7 cellular contexts compared by ENCODE assay signal in genomic region chr12:122875590-122876220, GRCh38. TPM values are rescaled to one million over a fixed set of nuclear protein-coding genes. Genes with fewer than 3 reads are reported as not detected.
DNase-seq lines count a peak whose midpoint lies in the region; ATAC-seq and TF ChIP-seq lines count a peak whose summit lies in the region.

No MANE protein-coding gene starts in this region.

- H3K36me3 Mint-ChIP-seq in HFFc6 (ENCODE audit: low read depth): no peaks in the 10 kb centered on the region

- H3K4me3 Mint-ChIP-seq in HFFc6: no peak overlapping the region

- no peaks in the 10 kb centered on the region; the same call in 1 of the 2 replicates for H3K27me3 Mint-ChIP-seq in HFFc6 (ENCODE audit: insufficient read depth)

- peak overlapping the region; percentile 3 to 11; a peak in 3 of 4 replicates for H3K27ac ChIP-seq in SK-N-SH (ENCODE audit: low read depth in 2 of 2, low read length in 1 of 2)

- no peak for TF ChIP-seq EP300 in SK-N-SH (IDR thresholded peaks at IDR 0.05; ENCODE audit: borderline replicate concordance in 1 of 2, low read depth in 1 of 2, low read length in 1 of 2)

- WGBS in SK-N-SH (ENCODE audit: low lambda C conversion rate): 88% methylated on average over 7 of the region's 7 CpGs

- peak overlapping the region; percentile 79 for H3K27ac Mint-ChIP-seq in HFFc6

- no peak overlapping the region for H3K4me3 ChIP-seq in SK-N-SH (ENCODE audit: low read depth in 2 of 2, low read length in 1 of 2)

- TF ChIP-seq CTCF in HFFc6 (IDR thresholded peaks at IDR 0.05) (no peak), SK-N-SH (IDR thresholded peaks at IDR 0.05) (no peak), omental fat pad (IDR thresholded peaks at IDR 0.05) (no peak)

- peaks cover 17% of the 10 kb centered on the region for H4K20me1 ChIP-seq in SK-N-SH (ENCODE audit: insufficient read depth)

- POLR2A ChIA-PET in SK-N-SH (lab: Yijun Ruan, JAX): no interaction called here

- CTCF ChIA-PET in SK-N-SH (lab: Yijun Ruan, JAX): interaction anchor here (0.7 to 1.8 kb wide), 2 partner anchors 10 to 23 kb away, joined by 3 to 5 read pairs; no protein-coding TSS in a partner anchor

- no peak overlapping the region for H2AFZ ChIP-seq in SK-N-SH (ENCODE audit: low read depth)

- peaks cover 5% of the 10 kb centered on the region for H3F3A ChIP-seq in SK-N-SH (replicated peaks; ENCODE audit: insufficient read depth)

- no peak overlapping the region for H3K9ac ChIP-seq in SK-N-SH

- H3K27me3 ChIP-seq in SK-N-SH (ENCODE audit: insufficient read depth): no peaks in the 10 kb centered on the region

- DNase-seq in HFFc6: no peak
- peak; percentile 52 for DNase-seq in SK-N-SH
- DNase-seq in pons (ENCODE audit: low spot score): peak; percentile 69
- no peak for DNase-seq in HCEC 1CT
- DNase-seq in omental fat pad (ENCODE audit: low spot score): no peak
- no peak for DNase-seq in germinal center (ENCODE audit: low spot score)

- no peak overlapping the region for H3K4me2 ChIP-seq in SK-N-SH

- TF ChIP-seq RAD21 in SK-N-SH (IDR thresholded peaks at IDR 0.05; ENCODE audit: low read length): no peak

- peaks cover 93% of the 10 kb centered on the region for H3K79me2 ChIP-seq in SK-N-SH (ENCODE audit: insufficient read depth)

- peaks cover 75% of the 10 kb centered on the region for H3K4me1 Mint-ChIP-seq in HFFc6 (ENCODE audit: low read depth)

- H3K4me1 ChIP-seq in SK-N-SH (ENCODE audit: control insufficient read depth in 1 of 2, insufficient read depth in 2 of 2, low read depth in 1 of 2, low read length in 1 of 2): peaks cover 25 to 37% of the 10 kb centered on the region in 2 experiments; a peak in 3 of 4 replicates

- no peaks in the 10 kb centered on the region for H3K36me3 ChIP-seq in SK-N-SH (replicated peaks in 1 of 2; ENCODE audit: control insufficient read depth in 1 of 2, insufficient read depth in 2 of 2, low read length in 1 of 2)

- no peaks in the 10 kb centered on the region for H3K9me3 Mint-ChIP-seq in HFFc6

- no peaks in the 10 kb centered on the region for H3K9me3 ChIP-seq in SK-N-SH

- ATAC-seq in GM18873 (IDR thresholded peaks at IDR 0.05; ENCODE audit: low FRiP score, unreplicated experiment) (peak; percentile 59), omental fat pad (ENCODE audit: low FRiP score) (no peak)

- H3K9me2 ChIP-seq in SK-N-SH: no peaks in the 10 kb centered on the region

TF ChIP-seq in SK-N-SH, 30 proteins besides CTCF, POLR2A, EP300 and RAD21:
- TF ChIP-seq GABPA (IDR thresholded peaks at IDR 0.05; ENCODE audit: low read depth): no peak
- TF ChIP-seq MXI1 (IDR thresholded peaks at IDR 0.05; ENCODE audit: low read depth, low read length): peak; percentile 36; the same call in 1 of the 2 replicates

RNA-seq across cellular contexts. Expression of gene VPS37B, which starts 20.2 kb away (rescaled TPM):
- 10 to 100 TPM; 26.4 to 33.1 (median 28.1) TPM for total RNA-seq in HFFc6 (2021; fragmentation: NEBNext Ultra II Directional; extraction: Animal tissue kit (Norgen Biotek cat#: 25700))
- 20.9 and 41.1 TPM in 2 replicates for polyA plus RNA-seq in SK-N-SH (2012; rRNA removed)
- polyA plus RNA-seq in SK-N-SH (2012; cell fraction: cytosol; rRNA removed): 28.4 and 30.0 TPM in 2 replicates
- 28.8 and 35.8 TPM in 2 replicates for polyA plus RNA-seq in SK-N-SH (2012; cell fraction: nucleus; rRNA removed)
- total RNA-seq in omental fat pad: 10 to 100 TPM; 20.7 to 45.0 (median 35.2) TPM

RNA-seq across cellular contexts. Expression of gene HIP1R, which starts 40.4 kb away (rescaled TPM):
- total RNA-seq in HFFc6 (2021; fragmentation: NEBNext Ultra II Directional; extraction: Animal tissue kit (Norgen Biotek cat#: 25700)): 1 to 10 TPM; 6.7 to 9.8 (median 8.4) TPM
- 20.6 and 21.1 TPM in 2 replicates for polyA plus RNA-seq in SK-N-SH (2012; rRNA removed)
- polyA plus RNA-seq in SK-N-SH (2012; cell fraction: cytosol; rRNA removed): 5.6 and 8.7 TPM in 2 replicates
- 122 and 128 TPM in 2 replicates for polyA plus RNA-seq in SK-N-SH (2012; cell fraction: nucleus; rRNA removed)
- total RNA-seq in omental fat pad: 10 to 100 TPM; 11.4 to 65.6 (median 22.2) TPM

Comparison
In these comparisons a context has a peak if more than half of its experiments do, and no peak if none do; other contexts are left out.
1. DNase-seq: peak in SK-N-SH (single experiment) and pons (single experiment); none in HFFc6 (single experiment), HCEC 1CT (single experiment), omental fat pad (single experiment) and germinal center (single experiment).